Comparison of ENCODE assay signal across 10 cellular contexts in genomic region chr10:89252225-89252585, GRCh38. TPM values are rescaled to one million over a fixed set of nuclear protein-coding genes. Genes with fewer than 3 reads are reported as not detected.
A peak's percentile ranks its signal among the peaks of the same experiment; 100 is the strongest.
DNase-seq lines count a peak whose midpoint lies in the region; ATAC-seq and TF ChIP-seq lines count a peak whose summit lies in the region.
"Had no signal": no experiment of that assay in that cellular context is flagged by ENCODE, and none has a peak within 500 bp of the region (broad histone marks: within the 10 kb centered on the region; RNA-seq: fewer than 3 reads in every experiment).

No MANE protein-coding gene starts in this region.

- peaks cover 6% of the 10 kb centered on the region for H3K36me3 Mint-ChIP-seq in activated naive CD4-positive, alpha-beta T cell treated with anti-CD3 and anti-CD28 coated beads, Interleukin-2, amount 50 U/mL, for 24 hours
- H3K36me3 Mint-ChIP-seq in activated naive CD4-positive, alpha-beta T cell treated with anti-CD3 and anti-CD28 coated beads, Interleukin-2, amount 50 U/mL, for 72 hours, result peaks cover 17 to 36% of the 10 kb centered on the region in 2 donors
- H3K36me3 Mint-ChIP-seq in brain, result peaks cover 4% of the 10 kb centered on the region

- no peaks in the 10 kb centered on the region for H3K27me3 Mint-ChIP-seq in activated naive CD4-positive, alpha-beta T cell treated with anti-CD3 and anti-CD28 coated beads, Interleukin-2, amount 50 U/mL, for 24 hours
- H3K27me3 Mint-ChIP-seq in brain, result no peaks in the 10 kb centered on the region

- peak overlapping the region; percentile 82 for H3K4me3 ChIP-seq in mononuclear cell (ENCODE audit: low read length)
- H3K4me3 ChIP-seq in tibial artery, result peak overlapping the region; percentile 93 to 94

- H3K27ac Mint-ChIP-seq in activated naive CD4-positive, alpha-beta T cell treated with anti-CD3 and anti-CD28 coated beads, Interleukin-2, amount 50 U/mL, for 24 hours, result peak overlapping the region; percentile 82
- no peak overlapping the region for H3K27ac Mint-ChIP-seq in activated naive CD4-positive, alpha-beta T cell treated with anti-CD3 and anti-CD28 coated beads, Interleukin-2, amount 50 U/mL, for 72 hours
- no peak overlapping the region for H3K27ac Mint-ChIP-seq in brain
- H3K27ac Mint-ChIP-seq: WTC11 had no signal

- peaks cover 34% of the 10 kb centered on the region for H3K4me1 Mint-ChIP-seq in activated naive CD4-positive, alpha-beta T cell treated with anti-CD3 and anti-CD28 coated beads, Interleukin-2, amount 50 U/mL, for 24 hours
- H3K4me1 Mint-ChIP-seq in brain, result peaks cover 21% of the 10 kb centered on the region

- TF ChIP-seq CTCF in brain (conservative IDR thresholded peaks at IDR 0.05) (no peak), tibial artery (IDR thresholded peaks at IDR 0.05) (no peak)

- DNase-seq in activated naive CD4-positive, alpha-beta T cell treated with anti-CD3 and anti-CD28 coated beads, Interleukin-2, amount 50 U/mL, for 72 hours (ENCODE audit: low spot score in 2 of 2), result no peak
- no peak for DNase-seq in tibial artery
- DNase-seq in activated CD8-positive, alpha-beta memory T cell treated with anti-CD3 and anti-CD28 coated beads, Interleukin-2, amount 50 U/mL, for 4 hours, result no peak

- peaks cover 5% of the 10 kb centered on the region for H3K9me3 Mint-ChIP-seq in activated naive CD4-positive, alpha-beta T cell treated with anti-CD3 and anti-CD28 coated beads, Interleukin-2, amount 50 U/mL, for 24 hours
- H3K9me3 Mint-ChIP-seq in activated naive CD4-positive, alpha-beta T cell treated with anti-CD3 and anti-CD28 coated beads, Interleukin-2, amount 50 U/mL, for 72 hours, result peaks cover 16 to 23% of the 10 kb centered on the region in 2 donors
- peaks cover 9 to 26% (median 19%) of the 10 kb centered on the region in 5 experiments for H3K9me3 Mint-ChIP-seq in brain

- no peaks in the 10 kb centered on the region for H3K36me3 ChIP-seq in tibial artery
- H3K36me3 ChIP-seq: ascending aorta had no signal

- H3K27me3 ChIP-seq in mononuclear cell (ENCODE audit: insufficient read depth, low read length) (no peaks in the 10 kb centered on the region), tibial artery (no peaks in the 10 kb centered on the region)
- H3K27me3 ChIP-seq: ascending aorta had no signal

- intact Hi-C loops in tibial artery (cut with DNase I; ENCODE audit: low total_unique reads), result loop anchor here (10.0 kb wide), 1 partner anchor 453 kb away; the partner anchor contains the start of gene KIF20B

- no peak for ATAC-seq in activated naive CD4-positive, alpha-beta T cell treated with anti-CD3 and anti-CD28 coated beads, Interleukin-2, amount 50 U/mL, for 72 hours
- ATAC-seq in HG03175 (IDR thresholded peaks at IDR 0.05; ENCODE audit: unreplicated experiment) (no peak), HG02981 (IDR thresholded peaks at IDR 0.05; ENCODE audit: unreplicated experiment) (no peak)

- H3K9me3 ChIP-seq in mononuclear cell (ENCODE audit: low read depth, low read length), result no peaks in the 10 kb centered on the region
- no peaks in the 10 kb centered on the region for H3K9me3 ChIP-seq in tibial artery
- H3K9me3 ChIP-seq: ascending aorta had no signal

- peaks cover 64% of the 10 kb centered on the region for H3K4me1 ChIP-seq in mononuclear cell (ENCODE audit: insufficient read depth, low read length)
- peaks cover 0 to 11% (median 7%) of the 10 kb centered on the region in 4 donors for H3K4me1 ChIP-seq in tibial artery

- H3K27ac ChIP-seq in tibial artery, result no peak overlapping the region

- H3K4me3 Mint-ChIP-seq in activated naive CD4-positive, alpha-beta T cell treated with anti-CD3 and anti-CD28 coated beads, Interleukin-2, amount 50 U/mL, for 24 hours, result peak overlapping the region; percentile 89
- H3K4me3 Mint-ChIP-seq in brain, result peak overlapping the region in 3 of 5 experiments; percentile 86 to 94 (median 87)

RNA-seq across cellular contexts. Expression of gene LIPA, which starts 0.6 kb away (rescaled TPM):
- total RNA-seq in activated naive CD4-positive, alpha-beta T cell treated with anti-CD3 and anti-CD28 coated beads, Interleukin-2, amount 50 U/mL, for 72 hours, result 10 to 100 TPM; 19.4 to 24.1 TPM
- 73.1 TPM for polyA plus RNA-seq in brain (ENCODE audit: insufficient read depth, low read depth, low replicate concordance)
- total RNA-seq in mononuclear cell, result 45.0 TPM

RNA-seq across cellular contexts. Expression of gene CH25H, which starts 45.1 kb away (rescaled TPM):
- under 1 TPM in 1 of 2 donors, not detected in 1; 0.14 TPM for total RNA-seq in activated naive CD4-positive, alpha-beta T cell treated with anti-CD3 and anti-CD28 coated beads, Interleukin-2, amount 50 U/mL, for 72 hours
- 1.3 TPM for polyA plus RNA-seq in brain (ENCODE audit: insufficient read depth, low read depth, low replicate concordance)
- 0.63 TPM for total RNA-seq in mononuclear cell
- total RNA-seq: WTC11 had no signal

RNA-seq across cellular contexts. Expression of gene IFIT2, which starts 49.6 kb away (rescaled TPM):
- total RNA-seq in activated naive CD4-positive, alpha-beta T cell treated with anti-CD3 and anti-CD28 coated beads, Interleukin-2, amount 50 U/mL, for 72 hours, result 10 to 100 TPM in 1 of 2 donors, 1 to 10 TPM in 1; 4.9 to 28.0 TPM
- 5.4 TPM for polyA plus RNA-seq in brain (ENCODE audit: insufficient read depth, low read depth, low replicate concordance)
- 99.4 TPM for total RNA-seq in mononuclear cell
